Comparison of ENCODE assay signal across 8 cellular contexts in genomic region chr4:140756292-140757219, GRCh38. TPM values are rescaled to one million over a fixed set of nuclear protein-coding genes. Genes with fewer than 3 reads are reported as not detected.
DNase-seq lines count a peak whose midpoint lies in the region; ATAC-seq and TF ChIP-seq lines count a peak whose summit lies in the region.

Gene TBC1D9 (minus strand): TSS chr4:140756385. CDS start chr4:140756045, 340 bp downstream.

- no peak within 1 kb of the TSS for H3K27ac Mint-ChIP-seq in Calu3 (ENCODE audit: unreplicated experiment)
- no peak within 1 kb of the TSS for H3K27ac Mint-ChIP-seq in activated naive CD8-positive, alpha-beta T cell
- no peak within 1 kb of the TSS for H3K27ac Mint-ChIP-seq in natural killer cell treated with Interleukin-12 subunit alpha and Interleukin-12 subunit beta and Interleukin-15 and Interleukin-18, amount 100 ng/mL, for 72 hours

- H3K36me3 Mint-ChIP-seq in Calu3 (ENCODE audit: insufficient read depth, unreplicated experiment) = peaks cover 21% of the 10 kb centered on the region
- no peaks in the 10 kb centered on the region for H3K36me3 Mint-ChIP-seq in activated naive CD8-positive, alpha-beta T cell
- peaks cover 5% of the 10 kb centered on the region for H3K36me3 Mint-ChIP-seq in natural killer cell treated with Interleukin-12 subunit alpha and Interleukin-12 subunit beta and Interleukin-15 and Interleukin-18, amount 100 ng/mL, for 72 hours

- no peak for TF ChIP-seq CTCF in Calu3 (IDR thresholded peaks at IDR 0.05; ENCODE audit: unreplicated experiment)

- H3K9me3 Mint-ChIP-seq in Calu3 (ENCODE audit: low read depth, unreplicated experiment) = no peaks in the 10 kb centered on the region
- H3K9me3 Mint-ChIP-seq in activated naive CD8-positive, alpha-beta T cell (ENCODE audit: low read depth) = no peaks in the 10 kb centered on the region
- peaks cover 4% of the 10 kb centered on the region for H3K9me3 Mint-ChIP-seq in natural killer cell treated with Interleukin-12 subunit alpha and Interleukin-12 subunit beta and Interleukin-15 and Interleukin-18, amount 100 ng/mL, for 72 hours

- CTCF ChIA-PET in Calu3 (lab: Charles Lee) = interaction anchor here (0.5 to 1.2 kb wide), 6 partner anchors 13 to 499 kb away, joined by 3 to 7 read pairs (median 4); no protein-coding TSS in a partner anchor

- no peaks in the 10 kb centered on the region for H3K27me3 Mint-ChIP-seq in Calu3 (ENCODE audit: unreplicated experiment)
- H3K27me3 Mint-ChIP-seq in activated naive CD8-positive, alpha-beta T cell = peaks cover 42% of the 10 kb centered on the region
- H3K27me3 Mint-ChIP-seq in natural killer cell treated with Interleukin-12 subunit alpha and Interleukin-12 subunit beta and Interleukin-15 and Interleukin-18, amount 100 ng/mL, for 72 hours = peaks cover 27 to 50% of the 10 kb centered on the region in 2 donors

- ATAC-seq in GM19395 (IDR thresholded peaks at IDR 0.05; ENCODE audit: unreplicated experiment) (peak; percentile 56), HG03442 (IDR thresholded peaks at IDR 0.05; ENCODE audit: unreplicated experiment) (peak; percentile 36), GM18520 (IDR thresholded peaks at IDR 0.05; ENCODE audit: unreplicated experiment) (no peak)
- peak; percentile 39 to 53 for ATAC-seq in natural killer cell treated with Interleukin-12 subunit alpha and Interleukin-12 subunit beta and Interleukin-15 and Interleukin-18, amount 100 ng/mL, for 72 hours

- peak within 1 kb of the TSS; percentile 72 for H3K4me3 Mint-ChIP-seq in Calu3 (ENCODE audit: low read depth, unreplicated experiment)
- peak within 1 kb of the TSS; percentile 67 for H3K4me3 Mint-ChIP-seq in activated naive CD8-positive, alpha-beta T cell
- no peak within 1 kb of the TSS for H3K4me3 Mint-ChIP-seq in natural killer cell treated with Interleukin-12 subunit alpha and Interleukin-12 subunit beta and Interleukin-15 and Interleukin-18, amount 100 ng/mL, for 72 hours

- intact Hi-C loops in Calu3 (cut with micrococcal nuclease; ENCODE audit: unreplicated experiment) = no loop called here

- H3K4me1 Mint-ChIP-seq in Calu3 (ENCODE audit: low read depth, unreplicated experiment) = peaks cover 8% of the 10 kb centered on the region
- H3K4me1 Mint-ChIP-seq in activated naive CD8-positive, alpha-beta T cell (ENCODE audit: low read depth) = peaks cover 8% of the 10 kb centered on the region
- H3K4me1 Mint-ChIP-seq in natural killer cell treated with Interleukin-12 subunit alpha and Interleukin-12 subunit beta and Interleukin-15 and Interleukin-18, amount 100 ng/mL, for 72 hours (ENCODE audit: low read depth in 2 of 2) = no peaks in the 10 kb centered on the region

- DNase-seq in Calu3 = peak; percentile 77
- peak; percentile 57 for DNase-seq in NCI-H510A (lab: John Stamatoyannopoulos, UW)
- DNase-seq in germinal center (ENCODE audit: low spot score) = peak; percentile 32
- no peak for DNase-seq in natural killer cell treated with Interleukin-12 subunit alpha and Interleukin-12 subunit beta and Interleukin-15 and Interleukin-18, amount 100 ng/mL, for 72 hours (ENCODE audit: low spot score)

- TSS peak; percentile 88 for BruUV-seq in Calu3 (replicated peaks; lab: Mats Ljungman, UMichigan)

RNA-seq across cellular contexts. Expression of gene TBC1D9, which starts in this region (rescaled TPM):
- 7.5 and 9.4 TPM in 2 replicates for total RNA-seq in Calu3 (2022)
- total RNA-seq in natural killer cell treated with Interleukin-12 subunit alpha and Interleukin-12 subunit beta and Interleukin-15 and Interleukin-18, amount 100 ng/mL, for 72 hours = under 1 TPM; 0.05 to 0.33 TPM

Comparison
In these comparisons a context has a peak if more than half of its experiments do, and no peak if none do; other contexts are left out.
1. Peak in ATAC-seq in natural killer cell treated with Interleukin-12 subunit alpha and Interleukin-12 subunit beta and Interleukin-15 and Interleukin-18, amount 100 ng/mL, for 72 hours; RNA of the gene not detected or under 1 TPM.